ENCODE assay signal across 15 cellular contexts in genomic region chr12:106031736-106032135, GRCh38.
"Had no signal": no experiment of that assay in that cellular context is flagged by ENCODE, and none has a peak within 500 bp of the region (broad histone marks: within the 10 kb centered on the region; RNA-seq: fewer than 3 reads in every experiment).

No MANE protein-coding gene starts in this region.

- H3K4me3 ChIP-seq: colonic mucosa, left lung, prostate gland, right lobe of liver, spleen had no signal

- H3K27me3 ChIP-seq: colonic mucosa, left lung, right lobe of liver had no signal

- H3K9me3 ChIP-seq: colonic mucosa, left lung, prostate gland, right lobe of liver, spleen had no signal

- ATAC-seq: activated CD8-positive, alpha-beta memory T cell treated with anti-CD3 and anti-CD28 coated beads, Interleukin-2, amount 10 ng/mL, durations not matched to agents 7 days and 5 days; left lung; stimulated activated naive B cell treated with anti-CD40 and anti-IgM and Interleukin-4, amounts not matched to agents 10 μg/mL and 1 μg/mL and 100 μg/mL, for 72 hours had no signal

- H3K36me3 ChIP-seq: colonic mucosa, left lung, prostate gland, right lobe of liver, spleen had no signal

- DNase-seq: activated CD4-positive, alpha-beta memory T cell treated with anti-CD3 and anti-CD28 coated beads, Interleukin-2, amount 10 ng/mL, durations not matched to agents 7 days and 5 days; activated CD4-positive, alpha-beta T cell treated with anti-CD3 and anti-CD28 coated beads for 48 hours; activated CD4-positive, CD25-positive, alpha-beta regulatory T cell; activated CD8-positive, alpha-beta memory T cell treated with anti-CD3 and anti-CD28 coated beads, Interleukin-2, amount 10 ng/mL, durations not matched to agents 7 days and 5 days; central memory CD4-positive, alpha-beta T cell; colonic mucosa; endodermal cell; kidney; left lung; naive B cell; right lobe of liver; spleen; stimulated activated naive B cell treated with anti-CD40 and anti-IgM and Interleukin-4, amounts not matched to agents 10 μg/mL and 1 μg/mL and 100 μg/mL, for 72 hours; T-helper 9 cell had no signal

- H3K27ac ChIP-seq: colonic mucosa, prostate gland, right lobe of liver, spleen had no signal

- H3K4me1 ChIP-seq: colonic mucosa, left lung, prostate gland, right lobe of liver, spleen had no signal
